ENCODE assay signal across 1 cellular context in genomic region chr5:132176987-132177386, GRCh38.
A peak's percentile ranks its signal among the peaks of the same experiment; 100 is the strongest.
TF ChIP-seq lines count a peak whose summit lies in the region.

No MANE protein-coding gene starts in this region.

TF ChIP-seq in GM12878, 131 proteins besides CTCF, POLR2A, EP300 and RAD21:
- TF ChIP-seq RBBP5 (conservative IDR thresholded peaks at IDR 0.05) (no peak), JUNB (IDR thresholded peaks at IDR 0.05) (peak; percentile 40), RUNX3 (IDR thresholded peaks at IDR 0.05; ENCODE audit: low read length) (peak; percentile 29; the same call in 1 of the 2 replicates), SMC3 (IDR thresholded peaks at IDR 0.05; ENCODE audit: borderline replicate concordance, low read length) (peak; percentile 39; the same call in 1 of the 2 replicates), ZNF24 (IDR thresholded peaks at IDR 0.05) (peak; percentile 79), KDM1A (IDR thresholded peaks at IDR 0.05; ENCODE audit: borderline replicate concordance) (no peak), ZBED1 (IDR thresholded peaks at IDR 0.05; ENCODE audit: borderline replicate concordance) (no peak), RELB (IDR thresholded peaks at IDR 0.05; ENCODE audit: low read depth) (0 out of 2 replicates have a peak, but pooled peaks have one; percentile 34), CEBPB (IDR thresholded peaks at IDR 0.05; ENCODE audit: borderline replicate concordance in 1 of 2, low read depth in 2 of 2, low read length in 2 of 2) (no peak), CUX1 (IDR thresholded peaks at IDR 0.05; ENCODE audit: insufficient replicate concordance, low read depth, low read length) (no peak), EZH2 (IDR thresholded peaks at IDR 0.05; ENCODE audit: borderline replicate concordance, control insufficient read depth, low read depth, low read length) (no peak), STAT1 (conservative IDR thresholded peaks at IDR 0.05) (no peak), CEBPZ (IDR thresholded peaks at IDR 0.05; ENCODE audit: low read depth, low read length) (no peak), MYB (IDR thresholded peaks at IDR 0.05; ENCODE audit: borderline replicate concordance, low read depth, low read length) (no peak), BACH1 (IDR thresholded peaks at IDR 0.05; ENCODE audit: borderline replicate concordance) (no peak), POLR2AphosphoS5 (IDR thresholded peaks at IDR 0.05; ENCODE audit: low read length) (no peak), PRDM15 (CRISPR knock-in tag; IDR thresholded peaks at IDR 0.05) (no peak), POLR2AphosphoS2 (IDR thresholded peaks at IDR 0.05; ENCODE audit: low read depth, low read length) (no peak), KAT2A (conservative IDR thresholded peaks at IDR 0.05; ENCODE audit: control insufficient read depth, low read depth, low read length) (no peak), CBX5 (IDR thresholded peaks at IDR 0.05; ENCODE audit: low read depth) (peak; percentile 61; the same call in 1 of the 2 replicates), MEF2A (IDR thresholded peaks at IDR 0.05; ENCODE audit: insufficient read depth, low read depth, low read length) (no peak), MTA2 (IDR thresholded peaks at IDR 0.05; ENCODE audit: low read depth) (no peak), IRF4 (IDR thresholded peaks at IDR 0.05; ENCODE audit: low read depth, low read length) (0 out of 2 replicates have a peak, but pooled peaks have one; percentile 19), ZNF384 (IDR thresholded peaks at IDR 0.05; ENCODE audit: borderline replicate concordance, low read depth, low read length) (no peak), HDGF (IDR thresholded peaks at IDR 0.05) (no peak), KLF5 (IDR thresholded peaks at IDR 0.05; ENCODE audit: partially characterized antibody) (no peak), FOXM1 (IDR thresholded peaks at IDR 0.05; ENCODE audit: low read depth, low read length) (0 out of 2 replicates have a peak, but pooled peaks have one; percentile 41), NFIC (IDR thresholded peaks at IDR 0.05; ENCODE audit: low read depth, low read length) (peak; percentile 77), PAX8 (IDR thresholded peaks at IDR 0.05) (no peak), IRF3 (IDR thresholded peaks at IDR 0.05) (no peak), ZNF207 (IDR thresholded peaks at IDR 0.05; ENCODE audit: borderline replicate concordance) (no peak), JUND (IDR thresholded peaks at IDR 0.05; ENCODE audit: low read depth, low read length) (no peak), MYC (IDR thresholded peaks at IDR 0.05; ENCODE audit: insufficient read depth, insufficient read length, insufficient replicate concordance, low read length, severe bottlenecking) (no peak), RB1 (IDR thresholded peaks at IDR 0.05; ENCODE audit: borderline replicate concordance) (no peak), ETV6 (conservative IDR thresholded peaks at IDR 0.05 in 1 of 2, IDR thresholded peaks at IDR 0.05 in 1 of 2; ENCODE audit: borderline replicate concordance in 1 of 2, low read depth in 1 of 2) (peak in 1 of 2 experiments; percentile 78; a peak in 1 of 4 replicates), POU2F2 (IDR thresholded peaks at IDR 0.05; ENCODE audit: borderline replicate concordance, low read depth, low read length) (no peak), SRF (IDR thresholded peaks at IDR 0.05; ENCODE audit: low read depth in 2 of 2, low read length in 2 of 2) (no peak), TCF12 (IDR thresholded peaks at IDR 0.05; ENCODE audit: low read depth, low read length) (no peak), CREM (IDR thresholded peaks at IDR 0.05; ENCODE audit: low read depth) (peak; percentile 27; the same call in 1 of the 2 replicates), HCFC1 (IDR thresholded peaks at IDR 0.05; ENCODE audit: low read length) (no peak), SP1 (IDR thresholded peaks at IDR 0.05; ENCODE audit: low read depth, low read length) (no peak), ATF2 (IDR thresholded peaks at IDR 0.05; ENCODE audit: low read length) (no peak), WRNIP1 (IDR thresholded peaks at IDR 0.05; ENCODE audit: borderline replicate concordance, low read depth, low read length) (no peak), IKZF2 (IDR thresholded peaks at IDR 0.05) (0 out of 4 replicates have a peak, but pooled peaks of 1 of the 2 experiments have one; percentile 25)
TF ChIP-seq in GM12878: peak in this region for 12.
